In the genomic region with DNA sequence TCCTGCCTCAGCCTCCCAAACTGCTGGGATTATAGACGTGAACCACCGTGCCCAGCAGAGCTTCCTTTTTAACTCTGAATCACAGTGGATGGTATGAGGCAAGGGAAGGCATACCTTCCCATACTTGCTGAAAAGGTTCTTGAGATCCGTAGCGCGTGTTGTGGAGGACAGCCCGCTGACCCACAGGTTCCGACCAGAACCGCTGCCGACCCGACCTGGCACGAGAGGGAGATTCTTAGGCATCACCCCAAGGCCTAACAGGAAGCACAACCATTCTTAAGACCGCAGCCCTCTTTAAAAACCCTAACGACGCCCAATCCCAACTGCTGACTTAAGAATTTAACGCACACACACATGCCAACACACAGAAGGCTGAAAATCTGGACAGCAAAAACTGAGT, we compare ENCODE assay signal across 34 cellular contexts. TPM values are rescaled to one million over a fixed set of nuclear protein-coding genes. Genes with fewer than 3 reads are reported as not detected.
"Had no signal": no experiment of that assay in that cellular context is flagged by ENCODE, and none has a peak within 500 bp of the region (broad histone marks: within the 10 kb centered on the region; RNA-seq: fewer than 3 reads in every experiment).

No MANE protein-coding gene starts in this region.

- H3K9me3 ChIP-seq: adrenal gland, ascending aorta, breast epithelium, gastrocnemius medialis, heart right ventricle had no signal

- H3K27me3 ChIP-seq: adrenal gland, ascending aorta, breast epithelium, cardiac muscle cell, dorsolateral prefrontal cortex, gastrocnemius medialis, heart right ventricle, hepatocyte had no signal

- H3K4me1 Mint-ChIP-seq: brain, WTC11 had no signal

- FAIRE-seq: endothelial cell of umbilical vein had no signal

- H3K4me3 ChIP-seq: adrenal gland, ascending aorta, breast epithelium, cardiac muscle cell, coronary artery, dorsolateral prefrontal cortex, gastrocnemius medialis, heart right ventricle, hepatocyte had no signal

- ATAC-seq: activated CD8-positive, alpha-beta T cell treated with anti-CD3 and anti-CD28 coated beads for 36 hours; activated naive CD8-positive, alpha-beta T cell treated with anti-CD3 and anti-CD28 coated beads, Interleukin-2, amount 50 U/mL, for 24 hours; activated T-cell treated with anti-CD3 and anti-CD28 coated beads, Interleukin-2, amount 50 U/mL, for 72 hours; esophagus mucosa; gastrocnemius medialis; heart right ventricle; WTC11 had no signal

- DNase-seq: activated CD4-positive, alpha-beta T cell treated with anti-CD3 and anti-CD28 coated beads for 1 hour; activated CD4-positive, alpha-beta T cell treated with anti-CD3 and anti-CD28 coated beads for 4 hours; activated CD4-positive, alpha-beta T cell treated with anti-CD3 and anti-CD28 coated beads, Interleukin-2, amount 10 ng/mL, durations not matched to agents 7 days and 5 days; activated CD4-positive, alpha-beta T cell treated with anti-CD3 and anti-CD28 coated beads, Interleukin-2, amount 50 U/mL, for 4 hours; activated CD8-positive, alpha-beta memory T cell treated with anti-CD3 and anti-CD28 coated beads for 24 hours; activated CD8-positive, alpha-beta T cell treated with anti-CD3 and anti-CD28 coated beads for 36 hours; activated naive CD4-positive, alpha-beta T cell treated with anti-CD3 and anti-CD28 coated beads for 36 hours; activated naive CD8-positive, alpha-beta T cell treated with anti-CD3 and anti-CD28 coated beads for 36 hours; activated naive CD8-positive, alpha-beta T cell treated with anti-CD3 and anti-CD28 coated beads, Interleukin-2, amount 50 U/mL, for 24 hours; activated T-cell treated with anti-CD3 and anti-CD28 coated beads, Interleukin-2, amount 50 U/mL, for 1 hour; activated T-cell treated with anti-CD3 and anti-CD28 coated beads, Interleukin-2, amount 50 U/mL, for 72 hours; adrenal gland; amygdala; central memory CD4-positive, alpha-beta T cell; dorsolateral prefrontal cortex; effector memory CD4-positive, alpha-beta T cell; foreskin fibroblast; gastrocnemius medialis; heart right ventricle; T-helper 1 cell; T-helper 2 cell had no signal

- H3K27ac Mint-ChIP-seq: activated CD4-positive, alpha-beta T cell treated with anti-CD3 and anti-CD28 coated beads, Interleukin-2, amount 10 ng/mL, durations not matched to agents 7 days and 5 days; activated CD8-positive, alpha-beta T cell treated with anti-CD3 and anti-CD28 coated beads for 36 hours; activated naive CD4-positive, alpha-beta T cell treated with anti-CD3 and anti-CD28 coated beads for 36 hours; activated naive CD4-positive, alpha-beta T cell treated with anti-CD3 and anti-CD28 coated beads, Interleukin-2, amount 50 U/mL, for 24 hours; activated naive CD8-positive, alpha-beta T cell treated with anti-CD3 and anti-CD28 coated beads for 36 hours; activated naive CD8-positive, alpha-beta T cell treated with anti-CD3 and anti-CD28 coated beads, Interleukin-2, amount 50 U/mL, for 24 hours; activated T-cell treated with anti-CD3 and anti-CD28 coated beads, Interleukin-2, amount 50 U/mL, for 72 hours; dendritic cell treated with granulocyte-macrophage colony-stimulating factor and Interleukin-4, amounts not matched to agents 40 ng/mL and 50 ng/mL, for 4 days; WTC11 had no signal

- H3K4me1 ChIP-seq: adrenal gland, ascending aorta, breast epithelium, gastrocnemius medialis had no signal

- H3K9me3 Mint-ChIP-seq: activated CD4-positive, alpha-beta T cell treated with anti-CD3 and anti-CD28 coated beads, Interleukin-2, amount 10 ng/mL, durations not matched to agents 7 days and 5 days; activated CD8-positive, alpha-beta T cell treated with anti-CD3 and anti-CD28 coated beads for 36 hours; activated naive CD4-positive, alpha-beta T cell treated with anti-CD3 and anti-CD28 coated beads for 36 hours; activated naive CD4-positive, alpha-beta T cell treated with anti-CD3 and anti-CD28 coated beads, Interleukin-2, amount 50 U/mL, for 24 hours; activated naive CD8-positive, alpha-beta T cell treated with anti-CD3 and anti-CD28 coated beads for 36 hours; activated naive CD8-positive, alpha-beta T cell treated with anti-CD3 and anti-CD28 coated beads, Interleukin-2, amount 50 U/mL, for 24 hours; activated T-cell treated with anti-CD3 and anti-CD28 coated beads, Interleukin-2, amount 50 U/mL, for 72 hours; brain; dendritic cell treated with granulocyte-macrophage colony-stimulating factor and Interleukin-4, amounts not matched to agents 40 ng/mL and 50 ng/mL, for 4 days; WTC11 had no signal

- H3K4me3 Mint-ChIP-seq: activated CD4-positive, alpha-beta T cell treated with anti-CD3 and anti-CD28 coated beads, Interleukin-2, amount 10 ng/mL, durations not matched to agents 7 days and 5 days; activated CD8-positive, alpha-beta T cell treated with anti-CD3 and anti-CD28 coated beads for 36 hours; activated naive CD4-positive, alpha-beta T cell treated with anti-CD3 and anti-CD28 coated beads for 36 hours; activated naive CD4-positive, alpha-beta T cell treated with anti-CD3 and anti-CD28 coated beads, Interleukin-2, amount 50 U/mL, for 24 hours; activated naive CD8-positive, alpha-beta T cell treated with anti-CD3 and anti-CD28 coated beads for 36 hours; activated naive CD8-positive, alpha-beta T cell treated with anti-CD3 and anti-CD28 coated beads, Interleukin-2, amount 50 U/mL, for 24 hours; activated T-cell treated with anti-CD3 and anti-CD28 coated beads, Interleukin-2, amount 50 U/mL, for 72 hours; brain; dendritic cell treated with granulocyte-macrophage colony-stimulating factor and Interleukin-4, amounts not matched to agents 40 ng/mL and 50 ng/mL, for 4 days; WTC11 had no signal

- H3K27ac ChIP-seq: adrenal gland, ascending aorta, breast epithelium, cardiac muscle cell, coronary artery, dorsolateral prefrontal cortex, gastrocnemius medialis, heart right ventricle, hepatocyte had no signal

- H3K27me3 Mint-ChIP-seq: activated CD4-positive, alpha-beta T cell treated with anti-CD3 and anti-CD28 coated beads, Interleukin-2, amount 10 ng/mL, durations not matched to agents 7 days and 5 days; activated CD8-positive, alpha-beta T cell treated with anti-CD3 and anti-CD28 coated beads for 36 hours; activated naive CD4-positive, alpha-beta T cell treated with anti-CD3 and anti-CD28 coated beads, Interleukin-2, amount 50 U/mL, for 24 hours; activated naive CD8-positive, alpha-beta T cell treated with anti-CD3 and anti-CD28 coated beads for 36 hours; activated naive CD8-positive, alpha-beta T cell treated with anti-CD3 and anti-CD28 coated beads, Interleukin-2, amount 50 U/mL, for 24 hours; dendritic cell treated with granulocyte-macrophage colony-stimulating factor and Interleukin-4, amounts not matched to agents 40 ng/mL and 50 ng/mL, for 4 days had no signal

RNA-seq across cellular contexts. Expression of a gene that starts 42.1 kb away (rescaled TPM):
- total RNA-seq: ascending aorta, endothelial cell of umbilical vein, epithelial cell of proximal tubule, glomerular endothelial cell had no signal
